ENCODE assay signal across 8 cellular contexts in the genomic region with DNA sequence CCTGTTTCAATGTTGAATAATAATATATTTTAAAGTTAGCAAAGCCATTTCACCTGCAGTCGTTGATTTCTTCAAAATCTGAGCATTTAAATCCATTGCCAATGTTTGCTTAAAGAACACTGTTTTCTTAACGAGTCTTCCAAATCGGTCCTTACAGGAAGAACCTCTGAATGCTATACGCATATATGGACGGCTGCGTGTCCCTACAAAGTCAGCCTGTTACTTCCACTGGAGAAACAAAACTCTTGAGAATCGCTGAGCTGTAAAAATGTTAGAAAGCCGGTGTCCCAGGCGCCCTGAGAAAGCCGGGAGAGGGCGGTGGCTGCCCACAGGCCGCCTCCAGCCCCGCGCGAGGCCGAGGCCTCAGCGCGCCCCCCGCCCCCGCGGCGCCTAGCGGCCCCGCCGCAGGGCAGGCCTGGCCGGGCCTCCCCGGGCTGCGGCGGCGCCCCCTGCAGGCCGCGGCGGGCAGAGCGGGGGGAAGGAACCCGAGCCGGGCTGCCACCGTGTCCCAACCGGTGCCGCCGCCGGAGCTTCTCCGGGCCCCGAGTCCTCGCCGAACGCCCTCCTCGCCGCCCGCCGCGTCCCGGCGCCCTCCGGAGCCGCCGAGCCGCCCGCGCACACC. TPM values are rescaled to one million over a fixed set of nuclear protein-coding genes. Genes with fewer than 3 reads are reported as not detected.
DNase-seq lines count a peak whose midpoint lies in the region; ATAC-seq and TF ChIP-seq lines count a peak whose summit lies in the region.

Gene FHIP2A, plus strand, starts transcription at position 488 of the 622 bp plus-strand sequence. CDS start 299 bp downstream, outside the sequence.

- peak within 1 kb of the TSS; percentile 97 to 98 for H3K4me3 Mint-ChIP-seq in CD14-positive monocyte

- peaks cover 0 to 3% of the 10 kb centered on the region in 2 donors for H3K36me3 Mint-ChIP-seq in CD14-positive monocyte

- ATAC-seq in GM19043 (IDR thresholded peaks at IDR 0.05; ENCODE audit: low read depth, unreplicated experiment) = peak; percentile 65
- ATAC-seq in HG03354 (IDR thresholded peaks at IDR 0.05; ENCODE audit: poor library complexity, severe bottlenecking, unreplicated experiment) = peak; percentile 82

- in situ Hi-C loops in endometrial microvascular endothelial cells (cut with HindIII; ENCODE audit: inconsistent ontology term, low pct_unique_long_range_greater_than_20kb, low sequenced_read_pairs) = no loop called here

- H3K27me3 Mint-ChIP-seq in CD14-positive monocyte (ENCODE audit: low read depth in 3 of 3) = no peaks in the 10 kb centered on the region

- DNase-seq in CD14-positive monocyte (ENCODE audit: low spot score) (peak; percentile 56), NOMO-1 treated with DMSO at 0.1 percent for 48 hours (lab: John Stamatoyannopoulos, UW; ENCODE audit: unreplicated experiment) (peak; percentile 65), midbrain (lab: John Stamatoyannopoulos, UW) (peak; percentile 67)
- DNase-seq in activated CD8-positive, alpha-beta memory T cell treated with anti-CD3 and anti-CD28 coated beads, Interleukin-2, amount 50 U/mL, for 1 hour (ENCODE audit: extremely low read depth) = peak; percentile 38
- DNase-seq in stimulated activated CD8-positive, alpha-beta memory T cell treated with anti-CD3 and anti-CD28 coated beads, Interleukin-2, amount 100 ng/mL, for 48 hours (ENCODE audit: low read depth in 2 of 2) = peak; percentile 73 to 81

- intact Hi-C loops in CD14-positive monocyte (cut with micrococcal nuclease) = no loop called here

- peaks cover 31% of the 10 kb centered on the region for H3K4me1 Mint-ChIP-seq in CD14-positive monocyte

- H3K9me3 Mint-ChIP-seq in CD14-positive monocyte = no peaks in the 10 kb centered on the region

- H3K27ac Mint-ChIP-seq in CD14-positive monocyte = peak within 1 kb of the TSS; percentile 86 to 96 (median 93)

- TF ChIP-seq CTCF in CD14-positive monocyte (IDR thresholded peaks at IDR 0.05) = peak; percentile 60

RNA-seq across cellular contexts. Expression of gene FHIP2A, which starts in this region (rescaled TPM):
- polyA plus RNA-seq in CD14-positive monocyte = 1 to 10 TPM; 4.4 to 9.2 TPM
- total RNA-seq in endometrial microvascular endothelial cells (ENCODE audit: inconsistent ontology term) = 16.3 TPM

Comparison
In these comparisons a context has a peak if more than half of its experiments do, and no peak if none do; other contexts are left out.
1. Peak in every context shown above with its lines: DNase-seq and ATAC-seq.